ENCODE assay signal across 14 cellular contexts in genomic region chr3:143037867-143038266, GRCh38.
DNase-seq lines count a peak whose midpoint lies in the region; ATAC-seq and TF ChIP-seq lines count a peak whose summit lies in the region.
"Had no signal": no experiment of that assay in that cellular context is flagged by ENCODE, and none has a peak within 500 bp of the region (broad histone marks: within the 10 kb centered on the region; RNA-seq: fewer than 3 reads in every experiment).

No MANE protein-coding gene starts in this region.

- H3K27me3 ChIP-seq in ACC112 (ENCODE audit: insufficient read depth, low read length), result no peaks in the 10 kb centered on the region

- H3K4me1 ChIP-seq in ACC112 (ENCODE audit: control insufficient read depth, insufficient read depth, low read length, unreplicated experiment), result peaks cover 19% of the 10 kb centered on the region

- TF ChIP-seq CTCF in GM12874 (IDR thresholded peaks at IDR 0.05; ENCODE audit: insufficient read depth, low read depth, low read length) (peak; percentile 14; the same call in 1 of the 2 replicates), epithelial cell of esophagus (IDR thresholded peaks at IDR 0.05; ENCODE audit: insufficient read depth, low read depth, low read length, missing control alignments) (peak; percentile 26)

- H2AFZ ChIP-seq in ACC112 (ENCODE audit: low read length, unreplicated experiment), result no peak overlapping the region

- H3K36me3 ChIP-seq in ACC112 (ENCODE audit: insufficient read depth, low read length), result peaks cover 45% of the 10 kb centered on the region

- DNase-seq in OCI-M1 (lab: John Stamatoyannopoulos, UW), result peak; percentile 17
- no peak for DNase-seq in epithelial cell of esophagus (ENCODE audit: low read depth)
- no peak for DNase-seq in NCI-H187 (lab: John Stamatoyannopoulos, UW)
- no peak for DNase-seq in stimulated activated CD4-positive, alpha-beta T cell treated with anti-CD3 and anti-CD28 coated beads, Interleukin-12 subunit alpha, Interleukin-12 subunit beta, amount 100 ng/mL, for 4 hours
- DNase-seq: activated CD4-positive, alpha-beta T cell treated with anti-CD3 and anti-CD28 coated beads, Interleukin-2, amount 50 U/mL, for 48 hours; activated gamma-delta T cell; CD4-positive, alpha-beta T cell; effector memory CD8-positive, alpha-beta T cell; head of caudate nucleus; NCI-H2107 had no signal

- ATAC-seq in GM21528 (IDR thresholded peaks at IDR 0.05; ENCODE audit: low FRiP score, unreplicated experiment) (no peak), HG03175 (IDR thresholded peaks at IDR 0.05; ENCODE audit: unreplicated experiment) (no peak)
- ATAC-seq: effector memory CD8-positive, alpha-beta T cell had no signal

- H3K4me3 ChIP-seq in ACC112 (ENCODE audit: low read depth, low read length) (no peak overlapping the region), epithelial cell of esophagus (ENCODE audit: low read length) (no peak overlapping the region)

- peaks cover 7% of the 10 kb centered on the region for H3K79me2 ChIP-seq in ACC112 (ENCODE audit: control insufficient read depth, insufficient read depth, low read length, unreplicated experiment)

- peak overlapping the region; percentile 87; the same call in 1 of the 2 replicates for H3K27ac ChIP-seq in ACC112 (ENCODE audit: low read depth, low read length)
